In genomic region chr20:41139227-41140093, GRCh38 we compare ENCODE assay signal across 9 cellular contexts. TPM values are rescaled to one million over a fixed set of nuclear protein-coding genes. Genes with fewer than 3 reads are reported as not detected.
DNase-seq lines count a peak whose midpoint lies in the region; ATAC-seq, FAIRE-seq and TF ChIP-seq lines count a peak whose summit lies in the region.
"Had no signal": no experiment of that assay in that cellular context is flagged by ENCODE, and none has a peak within 500 bp of the region (broad histone marks: within the 10 kb centered on the region; RNA-seq: fewer than 3 reads in every experiment).

No MANE protein-coding gene starts in this region.

- H3K4me2 ChIP-seq in astrocyte (ENCODE audit: low read length), result peak overlapping the region; percentile 96

- H3K9ac ChIP-seq in astrocyte (ENCODE audit: low read length), result peak overlapping the region; percentile 94

- H3K4me3 Mint-ChIP-seq in astrocyte (ENCODE audit: unreplicated experiment) (peak overlapping the region; percentile 97), memory B cell (peak overlapping the region; percentile 80)

- H4K20me1 ChIP-seq in astrocyte (ENCODE audit: insufficient read depth, low read length), result peaks cover 65% of the 10 kb centered on the region

- peaks cover 42% of the 10 kb centered on the region for H3K4me1 ChIP-seq in astrocyte (ENCODE audit: insufficient read depth, low read length)
- peaks cover 7 to 66% (median 44%) of the 10 kb centered on the region in 4 donors for H3K4me1 ChIP-seq in tibial artery

- FAIRE-seq in astrocyte (lab: Jason Lieb, UNC), result no peak
- FAIRE-seq: D721Med had no signal

- H3K36me3 ChIP-seq in astrocyte (ENCODE audit: insufficient read depth, low read length) (no peaks in the 10 kb centered on the region), tibial artery (no peaks in the 10 kb centered on the region)

- H3K9me3 ChIP-seq in astrocyte (ENCODE audit: insufficient read depth, low read depth, low read length), result no peaks in the 10 kb centered on the region
- H3K9me3 ChIP-seq in tibial artery, result no peaks in the 10 kb centered on the region

- H3K27ac ChIP-seq in astrocyte (ENCODE audit: low read depth, low read length), result no peak overlapping the region
- peak overlapping the region; percentile 82 to 97 for H3K27ac ChIP-seq in tibial artery

- H3K27ac Mint-ChIP-seq in astrocyte (ENCODE audit: unreplicated experiment) (peak overlapping the region; percentile 71), memory B cell (peak overlapping the region; percentile 64)

- H3K27me3 Mint-ChIP-seq in astrocyte (ENCODE audit: low read depth, unreplicated experiment) (no peaks in the 10 kb centered on the region), memory B cell (no peaks in the 10 kb centered on the region)

- no peaks in the 10 kb centered on the region for H3K27me3 ChIP-seq in astrocyte (ENCODE audit: insufficient read depth, low read length)
- H3K27me3 ChIP-seq in tibial artery, result no peaks in the 10 kb centered on the region

- H3K36me3 Mint-ChIP-seq in astrocyte (ENCODE audit: low read depth, unreplicated experiment) (peaks cover 4% of the 10 kb centered on the region), memory B cell (peaks cover 3% of the 10 kb centered on the region)

- intact Hi-C loops in tibial artery (cut with DNase I; ENCODE audit: low total_unique reads), result loop anchor here (10.0 kb wide), 1 partner anchor 265 kb away; no protein-coding TSS in a partner anchor

- H3K4me3 ChIP-seq in astrocyte (ENCODE audit: insufficient read depth, low read depth, low read length), result peak overlapping the region; percentile 75
- peak overlapping the region; percentile 73 to 85 for H3K4me3 ChIP-seq in tibial artery

- H3K9me3 Mint-ChIP-seq in astrocyte (ENCODE audit: unreplicated experiment) (no peaks in the 10 kb centered on the region), memory B cell (no peaks in the 10 kb centered on the region)

- TF ChIP-seq CTCF in astrocyte (IDR thresholded peaks at IDR 0.05; ENCODE audit: insufficient read depth, low read depth, low read length), result no peak
- no peak for TF ChIP-seq CTCF in tibial artery (IDR thresholded peaks at IDR 0.05)

- peaks cover 39% of the 10 kb centered on the region for H3K4me1 Mint-ChIP-seq in astrocyte (ENCODE audit: low read depth, unreplicated experiment)
- peaks cover 52% of the 10 kb centered on the region for H3K4me1 Mint-ChIP-seq in memory B cell

- no peak overlapping the region for H2AFZ ChIP-seq in astrocyte (ENCODE audit: low read depth, low read length)

- ATAC-seq in memory B cell (ENCODE audit: low read depth) (no peak), GM21825 (IDR thresholded peaks at IDR 0.05; ENCODE audit: unreplicated experiment) (no peak)

- H3K79me2 ChIP-seq in astrocyte (ENCODE audit: insufficient read depth, low read length), result peaks cover 71% of the 10 kb centered on the region

- peak; percentile 58 for DNase-seq in activated naive CD4-positive, alpha-beta T cell treated with Interleukin-2 at 50 U/mL for 16 hours
- no peak for DNase-seq in activated naive CD4-positive, alpha-beta T cell (lab: John Stamatoyannopoulos, UW)
- no peak for DNase-seq in astrocyte (ENCODE audit: low read depth)
- no peak for DNase-seq in memory B cell (ENCODE audit: low spot score in 2 of 2)
- peak in 1 of 2 donors; percentile 38 for DNase-seq in tibial artery
- no peak for DNase-seq in iPS-NIHi7 (ENCODE audit: extremely low spot score)
- no peak for DNase-seq in NCI-H1417 (lab: John Stamatoyannopoulos, UW)

RNA-seq across cellular contexts. Expression of gene PLCG1, which starts 2.1 kb away (rescaled TPM):
- total RNA-seq in astrocyte, result 99.6 and 129 TPM in 2 replicates
